ENCODE assay signal across 25 cellular contexts in the genomic region with DNA sequence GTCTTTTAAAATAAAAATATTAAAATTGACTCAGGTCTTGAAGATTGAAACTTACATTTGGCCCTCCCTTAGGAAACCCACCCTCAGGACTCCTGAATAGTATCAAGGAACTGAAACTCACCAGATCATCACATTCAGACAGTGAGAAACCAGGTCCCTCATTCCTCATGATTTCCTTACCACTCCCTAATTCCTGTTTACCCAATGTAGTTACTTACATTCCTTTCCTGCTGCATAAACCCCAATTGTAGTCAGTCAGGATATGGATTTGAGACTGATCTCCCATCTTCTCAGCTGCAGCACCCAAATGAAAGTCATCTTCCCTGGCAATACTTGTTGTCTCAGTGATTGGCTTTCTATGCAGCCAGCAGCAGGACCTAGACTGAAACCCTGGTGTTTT. TPM values are rescaled to one million over a fixed set of nuclear protein-coding genes. Genes with fewer than 3 reads are reported as not detected.
"Had no signal": no experiment of that assay in that cellular context is flagged by ENCODE, and none has a peak within 500 bp of the region (broad histone marks: within the 10 kb centered on the region; RNA-seq: fewer than 3 reads in every experiment).

No MANE protein-coding gene starts in this region.

- ATAC-seq: naive thymus-derived CD4-positive, alpha-beta T cell; right lobe of liver; stimulated activated naive B cell treated with anti-CD40 and anti-IgM and Interleukin-4, amounts not matched to agents 10 μg/mL and 1 μg/mL and 100 μg/mL, for 72 hours had no signal

- H3K36me3 ChIP-seq: neural progenitor cell, right lobe of liver, transverse colon had no signal

- H3K27ac Mint-ChIP-seq: endodermal cell; immature natural killer cell; memory B cell; naive thymus-derived CD4-positive, alpha-beta T cell; nephron; neural progenitor cell; progenitor cell of endocrine pancreas; stimulated activated naive B cell treated with anti-CD40 and anti-IgM and Interleukin-4, amounts not matched to agents 10 μg/mL and 1 μg/mL and 100 μg/mL, for 72 hours; stimulated activated naive CD8-positive, alpha-beta T cell treated with anti-CD3 and anti-CD28 coated beads, Interleukin-15, Interleukin-2, amounts not matched to agents 100 ng/mL and 50 ng/mL, for 24 hours had no signal

- H3K27me3 ChIP-seq: dorsolateral prefrontal cortex, neural progenitor cell, right lobe of liver, transverse colon had no signal

- H3K27ac ChIP-seq: neural progenitor cell, right lobe of liver, transverse colon had no signal

- H3K36me3 Mint-ChIP-seq: neural progenitor cell had no signal

- H3K4me3 ChIP-seq: dorsolateral prefrontal cortex, lung, neural progenitor cell, right lobe of liver, transverse colon had no signal

- H3K4me3 Mint-ChIP-seq: endodermal cell; immature natural killer cell; memory B cell; naive thymus-derived CD4-positive, alpha-beta T cell; nephron; neural progenitor cell; stimulated activated naive B cell treated with anti-CD40 and anti-IgM and Interleukin-4, amounts not matched to agents 10 μg/mL and 1 μg/mL and 100 μg/mL, for 72 hours; stimulated activated naive CD8-positive, alpha-beta T cell treated with anti-CD3 and anti-CD28 coated beads, Interleukin-15, Interleukin-2, amounts not matched to agents 100 ng/mL and 50 ng/mL, for 24 hours had no signal

- H3K4me1 ChIP-seq: right lobe of liver had no signal

- DNase-seq: cerebellar nuclear complex; dorsolateral prefrontal cortex; effector CD4-positive, alpha-beta T cell; endodermal cell; erythroblast; hypothalamus; immature natural killer cell; islet precursor cell; kidney glomerular epithelial cell; midbrain; naive thymus-derived CD4-positive, alpha-beta T cell; right lobe of liver; small intestine; stimulated activated CD4-positive, alpha-beta T cell treated with anti-CD3 and anti-CD28 coated beads, Interleukin-15, amount 100 ng/mL, for 24 hours; stimulated activated CD4-positive, alpha-beta T cell treated with anti-CD3 and anti-CD28 coated beads, Interleukin-2, amount 100 ng/mL, for 48 hours; stimulated activated naive B cell treated with anti-CD40 and anti-IgM and Interleukin-4, amounts not matched to agents 10 μg/mL and 1 μg/mL and 100 μg/mL, for 72 hours; transverse colon had no signal

- H3K4me1 Mint-ChIP-seq: endodermal cell; immature natural killer cell; memory B cell; naive thymus-derived CD4-positive, alpha-beta T cell; nephron; stimulated activated naive B cell treated with anti-CD40 and anti-IgM and Interleukin-4, amounts not matched to agents 10 μg/mL and 1 μg/mL and 100 μg/mL, for 72 hours had no signal

- H3K27me3 Mint-ChIP-seq: memory B cell; progenitor cell of endocrine pancreas; stimulated activated naive CD8-positive, alpha-beta T cell treated with anti-CD3 and anti-CD28 coated beads, Interleukin-15, Interleukin-2, amounts not matched to agents 100 ng/mL and 50 ng/mL, for 24 hours had no signal

RNA-seq across cellular contexts. Expression of a gene that starts 8.6 kb away (rescaled TPM):
- total RNA-seq: fibroblast of villous mesenchyme, osteoblast had no signal
